In genomic region chr9:35675732-35676392, GRCh38 we compare ENCODE assay signal across 9 cellular contexts. TPM values are rescaled to one million over a fixed set of nuclear protein-coding genes. Genes with fewer than 3 reads are reported as not detected.
DNase-seq lines count a peak whose midpoint lies in the region; ATAC-seq and TF ChIP-seq lines count a peak whose summit lies in the region.
"Had no signal": no experiment of that assay in that cellular context is flagged by ENCODE, and none has a peak within 500 bp of the region (broad histone marks: within the 10 kb centered on the region; RNA-seq: fewer than 3 reads in every experiment).

No MANE protein-coding gene starts in this region.

- DNase-seq in GM20000 (ENCODE audit: low spot score) = peak; percentile 65
- DNase-seq in activated T-helper 1 cell treated with Interleukin-2 at 50 U/mL for 16 hours (ENCODE audit: low read depth) = peak; percentile 18
- DNase-seq in left ventricle myocardium superior = peak; percentile 71
- DNase-seq in retinal pigment epithelial cell (ENCODE audit: low read depth) = no peak
- DNase-seq in superior temporal gyrus (ENCODE audit: extremely low spot score) = no peak
- no peak for DNase-seq in DMS 273 (lab: John Stamatoyannopoulos, UW; ENCODE audit: unreplicated experiment)

- TF ChIP-seq CTCF in GM20000 (IDR thresholded peaks at IDR 0.05; ENCODE audit: extremely low read depth, missing control alignments) (no peak), retinal pigment epithelial cell (conservative IDR thresholded peaks at IDR 0.05; ENCODE audit: low read depth, low read length) (no peak)

- intact Hi-C loops in left ventricle myocardium superior (cut with micrococcal nuclease) = no loop called here

- peak overlapping the region; percentile 56 for H3K4me3 ChIP-seq in retinal pigment epithelial cell (ENCODE audit: low read length)

- ATAC-seq in left ventricle myocardium superior (peak; percentile 51), HG02571 (IDR thresholded peaks at IDR 0.05; ENCODE audit: unreplicated experiment) (no peak), HG03469 (IDR thresholded peaks at IDR 0.05; ENCODE audit: unreplicated experiment) (no peak)

RNA-seq across cellular contexts. Expression of gene CA9, which starts 2.1 kb away (rescaled TPM):
- 0.64 TPM for total RNA-seq in left ventricle myocardium superior
- total RNA-seq: glomerular endothelial cell had no signal

RNA-seq across cellular contexts. Expression of gene ARHGEF39, which starts 10.9 kb away (rescaled TPM):
- 0.45 TPM for total RNA-seq in left ventricle myocardium superior

RNA-seq across cellular contexts. Expression of gene TPM2, which starts 13.9 kb away (rescaled TPM):
- 1,217 TPM for total RNA-seq in left ventricle myocardium superior

RNA-seq across cellular contexts. Expression of gene CCDC107, which starts 17.8 kb away (rescaled TPM):
- 45.6 TPM for total RNA-seq in left ventricle myocardium superior

RNA-seq across cellular contexts. Expression of gene RMRP, which starts 18.0 kb away (rescaled TPM):
- 16,495 TPM for total RNA-seq in left ventricle myocardium superior

Comparison
In these comparisons a context has a peak if more than half of its experiments do, and no peak if none do; other contexts are left out.
1. DNase-seq: peak in GM20000 (single experiment), activated T-helper 1 cell treated with Interleukin-2 at 50 U/mL for 16 hours (single experiment) and left ventricle myocardium superior (single experiment); none in retinal pigment epithelial cell (single experiment), superior temporal gyrus (single experiment) and DMS 273 (single experiment).